Comparison of ENCODE assay signal across 1 cellular context in genomic region chr1:27504588-27505419, GRCh38.
TF ChIP-seq lines count a peak whose summit lies in the region.

No MANE protein-coding gene starts in this region.

TF ChIP-seq in HepG2, 621 proteins besides CTCF, POLR2A, EP300 and RAD21 (continued from another document):
- TF ChIP-seq ZBED4 (CRISPR knock-in tag; IDR thresholded peaks at IDR 0.05; ENCODE audit: borderline replicate concordance) (no peak), MEIS2 (CRISPR knock-in tag; IDR thresholded peaks at IDR 0.05) (peak; percentile 27; the same call in 1 of the 2 replicates), ZNF772 (CRISPR knock-in tag; IDR thresholded peaks at IDR 0.05) (peak; percentile 18; the same call in 1 of the 2 replicates), SMYD3 (CRISPR knock-in tag; IDR thresholded peaks at IDR 0.05) (0 out of 2 replicates have a peak, but pooled peaks have one; percentile 28), ZNF629 (CRISPR knock-in tag; conservative IDR thresholded peaks at IDR 0.05) (no peak; the same call in 1 of the 2 replicates), KDM2A (CRISPR knock-in tag; IDR thresholded peaks at IDR 0.05; ENCODE audit: borderline replicate concordance, low read depth) (peak; percentile 64), HNRNPLL (IDR thresholded peaks at IDR 0.05; ENCODE audit: low read depth, low read length, poor library complexity, severe bottlenecking) (no peak), ZNF552 (CRISPR knock-in tag; IDR thresholded peaks at IDR 0.05; ENCODE audit: borderline replicate concordance) (no peak), ATF6 (CRISPR knock-in tag; conservative IDR thresholded peaks at IDR 0.05) (0 out of 2 replicates have a peak, but pooled peaks have one; percentile 33), TMF1 (CRISPR knock-in tag; IDR thresholded peaks at IDR 0.05; ENCODE audit: low read depth) (no peak), SAFB2 (CRISPR knock-in tag; IDR thresholded peaks at IDR 0.05; ENCODE audit: borderline replicate concordance, low read depth) (no peak), ZNF674 (CRISPR knock-in tag; IDR thresholded peaks at IDR 0.05; ENCODE audit: low read depth) (no peak), ZBTB46 (CRISPR knock-in tag; IDR thresholded peaks at IDR 0.05; ENCODE audit: borderline replicate concordance) (peak; percentile 31; the same call in 1 of the 2 replicates), MXD3 (CRISPR knock-in tag; IDR thresholded peaks at IDR 0.05) (peak; percentile 23; the same call in 1 of the 2 replicates), PCBP2 (optimal IDR thresholded peaks at IDR 0.05; ENCODE audit: low read depth, low read length, poor library complexity, severe bottlenecking) (no peak), ZNF761 (CRISPR knock-in tag; conservative IDR thresholded peaks at IDR 0.05) (no peak; the same call in 1 of the 2 replicates)
